ENCODE assay signal across 25 cellular contexts in genomic region chr2:19739256-19739655, GRCh38.
DNase-seq lines count a peak whose midpoint lies in the region; ATAC-seq and TF ChIP-seq lines count a peak whose summit lies in the region.
"Had no signal": no experiment of that assay in that cellular context is flagged by ENCODE, and none has a peak within 500 bp of the region (broad histone marks: within the 10 kb centered on the region; RNA-seq: fewer than 3 reads in every experiment).

No MANE protein-coding gene starts in this region.

- peak overlapping the region; percentile 86 for H3K4ac ChIP-seq in IMR-90 (ENCODE audit: low read depth, low read length)

- H2AFZ ChIP-seq in IMR-90 (replicated peaks; ENCODE audit: low read length, poor library complexity), result peak overlapping the region; percentile 11
- H2AFZ ChIP-seq: parathyroid adenoma had no signal

- H4K91ac ChIP-seq in IMR-90 (ENCODE audit: insufficient read depth, low read depth, low read length), result peak overlapping the region; percentile 72

- POLR2A ChIA-PET in IMR-90 (lab: Charles Lee; ENCODE audit: unreplicated experiment), result no interaction called here

- H2AK9ac ChIP-seq in IMR-90 (replicated peaks; ENCODE audit: low read depth, low read length, poor library complexity), result peak overlapping the region; percentile 35

- CTCF ChIA-PET in IMR-90 (lab: Yijun Ruan, JAX), result interaction anchor here (1.0 kb wide), 1 partner anchor 9 kb away, joined by 3 read pairs; no protein-coding TSS in a partner anchor

- peak overlapping the region; percentile 33 for H4K5ac ChIP-seq in IMR-90 (ENCODE audit: low read depth, low read length)

- no peak for TF ChIP-seq RAD21 in IMR-90 (IDR thresholded peaks at IDR 0.05; ENCODE audit: low read length)

- H3K9ac ChIP-seq in IMR-90 (ENCODE audit: low read depth, low read length) (no peak overlapping the region), subcutaneous abdominal adipose tissue (ENCODE audit: low read length in 5 of 5) (no peak overlapping the region)
- H3K9ac ChIP-seq: parathyroid adenoma had no signal

- DNase-seq in IMR-90 (peak; percentile 46), fibroblast of mammary gland (ENCODE audit: low read depth) (peak; percentile 38), mucosa of descending colon (no peak), AG20443 (ENCODE audit: low spot score) (no peak)
- no peak for DNase-seq in stimulated activated naive CD8-positive, alpha-beta T cell treated with anti-CD3 and anti-CD28 coated beads, Interleukin-15, amount 100 ng/mL, for 72 hours
- DNase-seq: activated CD4-positive, alpha-beta T cell treated with anti-CD3 and anti-CD28 coated beads, Interleukin-2, amount 10 ng/mL, durations not matched to agents 7 days and 5 days; activated CD8-positive, alpha-beta memory T cell treated with anti-CD3 and anti-CD28 coated beads, Interleukin-2, amount 10 ng/mL, durations not matched to agents 7 days and 5 days; activated naive CD4-positive, alpha-beta T cell treated with anti-CD3 and anti-CD28 coated beads for 36 hours; amniotic stem cell; naive thymus-derived CD8-positive, alpha-beta T cell; NCI-H1048; NCI-H187 treated with DMSO at 0.1 percent for 48 hours; NCI-H526; WERI-Rb-1 had no signal

- H4K8ac ChIP-seq in IMR-90 (ENCODE audit: low read depth in 2 of 2, low read length in 2 of 2), result peak overlapping the region; percentile 35 to 90; a peak in 3 of 4 replicates

- peak overlapping the region; percentile 88 for H2AK5ac ChIP-seq in IMR-90 (ENCODE audit: low read depth, low read length)

- no peaks in the 10 kb centered on the region for H3K79me1 ChIP-seq in IMR-90 (ENCODE audit: low read depth in 1 of 2, low read length in 2 of 2)

- H3K27me3 ChIP-seq in IMR-90 (ENCODE audit: control insufficient read depth, insufficient read depth, low read length) (no peaks in the 10 kb centered on the region), subcutaneous abdominal adipose tissue (ENCODE audit: control insufficient read depth in 5 of 5, insufficient read depth in 4 of 5, low read length in 5 of 5) (peaks cover 0 to 5% (median 0%) of the 10 kb centered on the region in 5 donors)
- H3K27me3 ChIP-seq: cardiac muscle cell, testis had no signal

- peak overlapping the region; percentile 14 for H2BK5ac ChIP-seq in IMR-90 (ENCODE audit: low read depth, low read length, poor library complexity, severe bottlenecking)

- peak overlapping the region; percentile 38 for H3K18ac ChIP-seq in IMR-90 (ENCODE audit: low read depth, low read length)

- peak overlapping the region; percentile 96 for H2BK120ac ChIP-seq in IMR-90 (ENCODE audit: low read depth, low read length)

- H3K4me3 ChIP-seq in IMR-90 (ENCODE audit: insufficient read depth, low read depth, low read length) (no peak overlapping the region), fibroblast of mammary gland (ENCODE audit: control insufficient read depth, low read depth, low read length) (no peak overlapping the region), mucosa of descending colon (no peak overlapping the region), subcutaneous abdominal adipose tissue (ENCODE audit: low read depth in 1 of 5, low read length in 5 of 5) (no peak overlapping the region)
- H3K4me3 ChIP-seq: cardiac muscle cell, SK-N-MC, testis had no signal

- no peak overlapping the region for H3K27ac Mint-ChIP-seq in stimulated activated naive CD8-positive, alpha-beta T cell treated with anti-CD3 and anti-CD28 coated beads, Interleukin-15, amount 100 ng/mL, for 72 hours
- H3K27ac Mint-ChIP-seq: activated CD4-positive, alpha-beta T cell treated with anti-CD3 and anti-CD28 coated beads, Interleukin-2, amount 10 ng/mL, durations not matched to agents 7 days and 5 days; activated CD8-positive, alpha-beta memory T cell treated with anti-CD3 and anti-CD28 coated beads, Interleukin-2, amount 10 ng/mL, durations not matched to agents 7 days and 5 days; activated naive CD4-positive, alpha-beta T cell treated with anti-CD3 and anti-CD28 coated beads for 36 hours; dendritic cell treated with granulocyte-macrophage colony-stimulating factor and Interleukin-4, amounts not matched to agents 40 ng/mL and 50 ng/mL, for 4 days; mesothelial cell of epicardium; naive thymus-derived CD8-positive, alpha-beta T cell; T-helper 2 cell treated with Interferon-gamma antibody and Interleukin-4, amounts not matched to agents 5 μg/mL and 100 μg/mL, for 36 hours had no signal

- H3K36me3 ChIP-seq in IMR-90 (ENCODE audit: control insufficient read depth, insufficient read depth, low read length), result no peaks in the 10 kb centered on the region
- H3K36me3 ChIP-seq in mucosa of descending colon (ENCODE audit: low read depth), result no peaks in the 10 kb centered on the region
- H3K36me3 ChIP-seq in subcutaneous abdominal adipose tissue (ENCODE audit: control insufficient read depth in 5 of 5, insufficient read depth in 5 of 5, low read length in 5 of 5), result no peaks in the 10 kb centered on the region
- H3K36me3 ChIP-seq: cardiac muscle cell, WERI-Rb-1 had no signal

- H3K27me3 Mint-ChIP-seq in stimulated activated naive CD8-positive, alpha-beta T cell treated with anti-CD3 and anti-CD28 coated beads, Interleukin-15, amount 100 ng/mL, for 72 hours, result peaks cover 26% of the 10 kb centered on the region

- peak overlapping the region; percentile 36; the same call in 1 of the 2 replicates for H3K27ac ChIP-seq in IMR-90 (ENCODE audit: insufficient read depth, low read length)
- peak overlapping the region; percentile 31 for H3K27ac ChIP-seq in subcutaneous abdominal adipose tissue (ENCODE audit: low read depth, low read length)
- H3K27ac ChIP-seq: cardiac muscle cell, parathyroid adenoma, SK-N-MC, testis, WERI-Rb-1 had no signal

- no peaks in the 10 kb centered on the region for H4K20me1 ChIP-seq in IMR-90 (ENCODE audit: insufficient read depth, low read length)

- H3K4me1 Mint-ChIP-seq in stimulated activated naive CD8-positive, alpha-beta T cell treated with anti-CD3 and anti-CD28 coated beads, Interleukin-15, amount 100 ng/mL, for 72 hours, result no peaks in the 10 kb centered on the region
- H3K4me1 Mint-ChIP-seq: activated CD4-positive, alpha-beta T cell treated with anti-CD3 and anti-CD28 coated beads, Interleukin-2, amount 10 ng/mL, durations not matched to agents 7 days and 5 days; activated CD8-positive, alpha-beta memory T cell treated with anti-CD3 and anti-CD28 coated beads, Interleukin-2, amount 10 ng/mL, durations not matched to agents 7 days and 5 days; mesothelial cell of epicardium; naive thymus-derived CD8-positive, alpha-beta T cell had no signal

- in situ Hi-C loops in IMR-90 (cut with MboI; ENCODE audit: low sequenced_read_pairs), result no loop called here

- dilution Hi-C loops in IMR-90 (cut with HindIII; ENCODE audit: low sequenced_read_pairs, unreplicated experiment), result no loop called here

- H2BK20ac ChIP-seq in IMR-90 (ENCODE audit: low read depth, low read length), result peak overlapping the region; percentile 93

- TF ChIP-seq POLR2A in IMR-90 (IDR thresholded peaks at IDR 0.05; ENCODE audit: low read depth, low read length), result no peak

- H3K9me3 Mint-ChIP-seq in stimulated activated naive CD8-positive, alpha-beta T cell treated with anti-CD3 and anti-CD28 coated beads, Interleukin-15, amount 100 ng/mL, for 72 hours, result no peaks in the 10 kb centered on the region
- H3K9me3 Mint-ChIP-seq: activated CD4-positive, alpha-beta T cell treated with anti-CD3 and anti-CD28 coated beads, Interleukin-2, amount 10 ng/mL, durations not matched to agents 7 days and 5 days; activated naive CD4-positive, alpha-beta T cell treated with anti-CD3 and anti-CD28 coated beads for 36 hours; dendritic cell treated with granulocyte-macrophage colony-stimulating factor and Interleukin-4, amounts not matched to agents 40 ng/mL and 50 ng/mL, for 4 days; naive thymus-derived CD8-positive, alpha-beta T cell; T-helper 2 cell treated with Interferon-gamma antibody and Interleukin-4, amounts not matched to agents 5 μg/mL and 100 μg/mL, for 36 hours had no signal

- no peak overlapping the region for H3K4me2 ChIP-seq in IMR-90 (ENCODE audit: low read depth, low read length)

- TF ChIP-seq CTCF in IMR-90 (conservative IDR thresholded peaks at IDR 0.05; ENCODE audit: low read depth, low read length), result no peak
- no peak for TF ChIP-seq CTCF in fibroblast of mammary gland (conservative IDR thresholded peaks at IDR 0.05; ENCODE audit: control insufficient read depth, insufficient read depth, low read depth, low read length)
- no peak for TF ChIP-seq CTCF in mucosa of descending colon (IDR thresholded peaks at IDR 0.05)

- ATAC-seq in IMR-90 (ENCODE audit: low read depth) (no peak), mucosa of descending colon (peak; percentile 25), GM21529 (IDR thresholded peaks at IDR 0.05; ENCODE audit: unreplicated experiment) (no peak), HG03097 (IDR thresholded peaks at IDR 0.05; ENCODE audit: low FRiP score, unreplicated experiment) (no peak)
- no peak for ATAC-seq in stimulated activated naive CD8-positive, alpha-beta T cell treated with anti-CD3 and anti-CD28 coated beads, Interleukin-15, amount 100 ng/mL, for 72 hours
- ATAC-seq: activated CD8-positive, alpha-beta memory T cell treated with anti-CD3 and anti-CD28 coated beads, Interleukin-2, amount 10 ng/mL, durations not matched to agents 7 days and 5 days; HepG2; naive thymus-derived CD8-positive, alpha-beta T cell had no signal

- H3K9me1 ChIP-seq in IMR-90 (ENCODE audit: insufficient read depth, low read length), result peaks cover 24% of the 10 kb centered on the region

- intact Hi-C loops in IMR-90 (cut with micrococcal nuclease) (no loop called here), mucosa of descending colon (cut with DNase I, micrococcal nuclease) (no loop called here)

- H2BK15ac ChIP-seq in IMR-90 (ENCODE audit: low read depth, low read length), result peak overlapping the region; percentile 71; the same call in 2 of the 3 replicates

- H3K56ac ChIP-seq in IMR-90 (ENCODE audit: extremely low read depth, insufficient read depth, low read length), result no peak overlapping the region; the same call in 1 of the 2 replicates

- no peaks in the 10 kb centered on the region for H3K9me3 ChIP-seq in IMR-90 (ENCODE audit: control insufficient read depth, insufficient read depth, low read length)
- H3K9me3 ChIP-seq in mucosa of descending colon, result no peaks in the 10 kb centered on the region
- H3K9me3 ChIP-seq in subcutaneous abdominal adipose tissue (ENCODE audit: control insufficient read depth in 5 of 5, low read length in 5 of 5), result no peaks in the 10 kb centered on the region
- H3K9me3 ChIP-seq: testis had no signal

- H3K14ac ChIP-seq in IMR-90 (replicated peaks; ENCODE audit: low read depth, low read length), result peak overlapping the region; percentile 69

- 50% methylated on average over 1 of the region's 2 CpGs; no CpG with 5 or more reads in 1 of the 2 experiments for WGBS in IMR-90 (ENCODE audit: extremely low coverage in 2 of 2, insufficient read length in 1 of 2), 2 experiments

- H3K4me3 Mint-ChIP-seq in stimulated activated naive CD8-positive, alpha-beta T cell treated with anti-CD3 and anti-CD28 coated beads, Interleukin-15, amount 100 ng/mL, for 72 hours, result no peak overlapping the region
- H3K4me3 Mint-ChIP-seq: activated CD4-positive, alpha-beta T cell treated with anti-CD3 and anti-CD28 coated beads, Interleukin-2, amount 10 ng/mL, durations not matched to agents 7 days and 5 days; activated CD8-positive, alpha-beta memory T cell treated with anti-CD3 and anti-CD28 coated beads, Interleukin-2, amount 10 ng/mL, durations not matched to agents 7 days and 5 days; activated naive CD4-positive, alpha-beta T cell treated with anti-CD3 and anti-CD28 coated beads for 36 hours; dendritic cell treated with granulocyte-macrophage colony-stimulating factor and Interleukin-4, amounts not matched to agents 40 ng/mL and 50 ng/mL, for 4 days; mesothelial cell of epicardium; naive thymus-derived CD8-positive, alpha-beta T cell; T-helper 2 cell treated with Interferon-gamma antibody and Interleukin-4, amounts not matched to agents 5 μg/mL and 100 μg/mL, for 36 hours had no signal

- no TSS peak for BruUV-seq in IMR-90 (replicated peaks; lab: Mats Ljungman, UMichigan)

- H3K4me1 ChIP-seq in IMR-90 (ENCODE audit: control insufficient read depth, insufficient read depth, low read length), result peaks cover 26% of the 10 kb centered on the region
- no peaks in the 10 kb centered on the region for H3K4me1 ChIP-seq in mucosa of descending colon (ENCODE audit: low read depth)
- peaks cover 11 to 26% (median 19%) of the 10 kb centered on the region in 5 donors for H3K4me1 ChIP-seq in subcutaneous abdominal adipose tissue (ENCODE audit: control insufficient read depth in 5 of 5, insufficient read depth in 5 of 5, low read length in 5 of 5)
- H3K4me1 ChIP-seq: parathyroid adenoma, testis had no signal

- H3K23ac ChIP-seq in IMR-90 (ENCODE audit: low read depth, low read length), result peak overlapping the region; percentile 61

Comparison
In these comparisons a context has a peak if more than half of its experiments do, and no peak if none do; other contexts are left out.
1. DNase-seq: peak in IMR-90 (single experiment) and fibroblast of mammary gland (single experiment); none in mucosa of descending colon (0 of 3), AG20443 (single experiment) and stimulated activated naive CD8-positive, alpha-beta T cell treated with anti-CD3 and anti-CD28 coated beads, Interleukin-15, amount 100 ng/mL, for 72 hours (0 of 2).